26 cellular contexts compared by ENCODE assay signal in genomic region chr16:79339863-79340262, GRCh38.
"Had no signal": no experiment of that assay in that cellular context is flagged by ENCODE, and none has a peak within 500 bp of the region (broad histone marks: within the 10 kb centered on the region; RNA-seq: fewer than 3 reads in every experiment).

No MANE protein-coding gene starts in this region.

- DNase-seq: activated CD4-positive, alpha-beta memory T cell treated with anti-CD3 and anti-CD28 coated beads for 36 hours; activated CD4-positive, alpha-beta T cell treated with anti-CD3 and anti-CD28 coated beads, Interleukin-2, amount 10 ng/mL, durations not matched to agents 7 days and 5 days; activated CD4-positive, CD25-positive, alpha-beta regulatory T cell; activated CD8-positive, alpha-beta memory T cell treated with anti-CD3 and anti-CD28 coated beads for 24 hours; activated effector memory CD4-positive, alpha-beta T cell treated with anti-CD3 and anti-CD28 coated beads, Interleukin-2, amount 50 U/mL, for 16 hours; activated naive CD4-positive, alpha-beta T cell treated with Interleukin-2 at 50 U/mL for 16 hours; activated naive CD8-positive, alpha-beta T cell treated with anti-CD3 and anti-CD28 coated beads, Interleukin-2, amount 50 U/mL, for 24 hours; activated T-cell treated with anti-CD3 and anti-CD28 coated beads, Interleukin-2, amount 50 U/mL, for 4 hours; amygdala; KG1; NCI-H1048; NCI-H1417 treated with DMSO at 0.1 percent for 48 hours; NCI-H1694; NCI-H2029 treated with DMSO at 0.1 percent for 48 hours; NCI-H510A treated with DMSO at 0.1 percent for 48 hours; NCI-H748 treated with DMSO at 0.1 percent for 48 hours; PC-3; SHP77; T-helper 1 cell had no signal

- H3K27ac ChIP-seq: VCaP had no signal

- FAIRE-seq: astrocyte, RCC 7860 had no signal

- H3K36me3 Mint-ChIP-seq: activated CD4-positive, alpha-beta memory T cell treated with anti-CD3 and anti-CD28 coated beads for 36 hours; activated naive CD4-positive, alpha-beta T cell treated with anti-CD3 and anti-CD28 coated beads, Interleukin-2, amount 50 U/mL, for 72 hours; brain; IgD-negative memory B cell had no signal

- H3K27ac Mint-ChIP-seq: activated CD4-positive, alpha-beta memory T cell treated with anti-CD3 and anti-CD28 coated beads for 36 hours; activated CD4-positive, alpha-beta T cell treated with anti-CD3 and anti-CD28 coated beads, Interleukin-2, amount 10 ng/mL, durations not matched to agents 7 days and 5 days; activated naive CD4-positive, alpha-beta T cell treated with anti-CD3 and anti-CD28 coated beads, Interleukin-2, amount 50 U/mL, for 72 hours; activated naive CD8-positive, alpha-beta T cell treated with anti-CD3 and anti-CD28 coated beads, Interleukin-2, amount 50 U/mL, for 24 hours; brain; IgD-negative memory B cell had no signal

- H3K4me1 Mint-ChIP-seq: activated CD4-positive, alpha-beta T cell treated with anti-CD3 and anti-CD28 coated beads, Interleukin-2, amount 10 ng/mL, durations not matched to agents 7 days and 5 days; activated naive CD8-positive, alpha-beta T cell treated with anti-CD3 and anti-CD28 coated beads, Interleukin-2, amount 50 U/mL, for 24 hours; central memory CD8-positive, alpha-beta T cell had no signal

- H3K9me3 Mint-ChIP-seq: activated CD4-positive, alpha-beta T cell treated with anti-CD3 and anti-CD28 coated beads, Interleukin-2, amount 10 ng/mL, durations not matched to agents 7 days and 5 days; activated naive CD4-positive, alpha-beta T cell treated with anti-CD3 and anti-CD28 coated beads, Interleukin-2, amount 50 U/mL, for 72 hours; activated naive CD8-positive, alpha-beta T cell treated with anti-CD3 and anti-CD28 coated beads, Interleukin-2, amount 50 U/mL, for 24 hours; central memory CD8-positive, alpha-beta T cell had no signal

- H3K4me3 Mint-ChIP-seq: activated CD4-positive, alpha-beta memory T cell treated with anti-CD3 and anti-CD28 coated beads for 36 hours; activated CD4-positive, alpha-beta T cell treated with anti-CD3 and anti-CD28 coated beads, Interleukin-2, amount 10 ng/mL, durations not matched to agents 7 days and 5 days; activated naive CD8-positive, alpha-beta T cell treated with anti-CD3 and anti-CD28 coated beads, Interleukin-2, amount 50 U/mL, for 24 hours; activated T-cell treated with anti-CD3 and anti-CD28 coated beads, Interleukin-2, amount 50 U/mL, for 4 hours; brain; central memory CD8-positive, alpha-beta T cell; IgD-negative memory B cell had no signal

- ATAC-seq: activated naive CD4-positive, alpha-beta T cell treated with anti-CD3 and anti-CD28 coated beads, Interleukin-2, amount 50 U/mL, for 72 hours; activated naive CD8-positive, alpha-beta T cell treated with anti-CD3 and anti-CD28 coated beads, Interleukin-2, amount 50 U/mL, for 24 hours; activated T-cell treated with anti-CD3 and anti-CD28 coated beads, Interleukin-2, amount 50 U/mL, for 4 hours; PC-3 had no signal

- H3K27me3 Mint-ChIP-seq: activated CD4-positive, alpha-beta memory T cell treated with anti-CD3 and anti-CD28 coated beads for 36 hours; central memory CD8-positive, alpha-beta T cell had no signal
